In the genomic region with DNA sequence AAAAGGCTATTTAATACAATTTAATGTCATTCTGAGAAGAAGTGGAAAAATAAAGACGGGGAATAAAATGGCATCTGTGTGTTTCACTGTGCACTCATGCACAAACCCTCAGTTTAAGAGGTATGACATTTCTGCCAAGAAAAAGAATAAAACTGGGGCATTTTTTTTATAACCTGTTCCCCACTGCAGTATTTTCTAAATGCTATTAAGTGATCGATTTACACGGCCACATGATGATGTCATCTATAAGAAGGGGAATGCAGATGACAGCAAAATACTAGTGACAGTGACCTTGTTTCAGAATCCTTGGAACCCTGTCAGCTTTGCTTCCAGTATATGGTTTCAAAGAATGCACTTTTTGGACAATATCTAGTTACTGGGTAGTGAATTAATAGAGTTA, we compare ENCODE assay signal across 22 cellular contexts. TPM values are rescaled to one million over a fixed set of nuclear protein-coding genes. Genes with fewer than 3 reads are reported as not detected.
"Had no signal": no experiment of that assay in that cellular context is flagged by ENCODE, and none has a peak within 500 bp of the region (broad histone marks: within the 10 kb centered on the region; RNA-seq: fewer than 3 reads in every experiment).

No MANE protein-coding gene starts in this region.

- H3K27me3 Mint-ChIP-seq: stimulated activated memory B cell treated with anti-CD40 and anti-IgM and Interleukin-4, amounts not matched to agents 10 μg/mL and 1 μg/mL and 100 μg/mL, for 72 hours had no signal

- H3K4me1 Mint-ChIP-seq: stimulated activated memory B cell treated with anti-CD40 and anti-IgM and Interleukin-4, amounts not matched to agents 10 μg/mL and 1 μg/mL and 100 μg/mL, for 72 hours had no signal

- H3K9me3 Mint-ChIP-seq: natural killer cell treated with Interleukin-12 subunit alpha and Interleukin-12 subunit beta and Interleukin-15 and Interleukin-18, amount 100 ng/mL, for 72 hours; stimulated activated memory B cell treated with anti-CD40 and anti-IgM and Interleukin-4, amounts not matched to agents 10 μg/mL and 1 μg/mL and 100 μg/mL, for 72 hours had no signal

- H3K4me1 ChIP-seq: parathyroid adenoma, prostate gland, spleen, testis, upper lobe of right lung, vagina had no signal

- H3K9ac ChIP-seq: parathyroid adenoma had no signal

- DNase-seq: cortex of kidney; dorsolateral prefrontal cortex; effector CD8-positive, alpha-beta T cell; foreskin melanocyte; left colon; left ventricle myocardium superior; mesenchymal stem cell; midbrain; spleen; stimulated activated CD4-positive, alpha-beta T cell treated with anti-CD3 and anti-CD28 coated beads, Interleukin-15, amount 100 ng/mL, for 24 hours; stimulated activated CD4-positive, alpha-beta T cell treated with anti-CD3 and anti-CD28 coated beads, Interleukin-1b, Interleukin-23, amount 100 ng/mL, for 48 hours; stimulated activated CD4-positive, alpha-beta T cell treated with anti-CD3 and anti-CD28 coated beads, Interleukin-4, amount 100 ng/mL, for 24 hours; testis; upper lobe of right lung had no signal

- H3K27me3 ChIP-seq: spleen, testis, tibial nerve, upper lobe of right lung, vagina had no signal

- H3K9me3 ChIP-seq: prostate gland, spleen, testis, tibial nerve, upper lobe of right lung, vagina had no signal

- H3K36me3 Mint-ChIP-seq: natural killer cell treated with Interleukin-12 subunit alpha and Interleukin-12 subunit beta and Interleukin-15 and Interleukin-18, amount 100 ng/mL, for 72 hours; stimulated activated memory B cell treated with anti-CD40 and anti-IgM and Interleukin-4, amounts not matched to agents 10 μg/mL and 1 μg/mL and 100 μg/mL, for 72 hours had no signal

- H3K4me3 ChIP-seq: lung, prostate gland, spleen, testis, tibial nerve, upper lobe of right lung, vagina had no signal

- H3K27ac Mint-ChIP-seq: natural killer cell treated with Interleukin-12 subunit alpha and Interleukin-12 subunit beta and Interleukin-15 and Interleukin-18, amount 100 ng/mL, for 72 hours; stimulated activated memory B cell treated with anti-CD40 and anti-IgM and Interleukin-4, amounts not matched to agents 10 μg/mL and 1 μg/mL and 100 μg/mL, for 72 hours; stimulated activated naive CD8-positive, alpha-beta T cell treated with anti-CD3 and anti-CD28 coated beads, Interleukin-15, Interleukin-2, amounts not matched to agents 100 ng/mL and 50 ng/mL, for 24 hours had no signal

- H3K27ac ChIP-seq: parathyroid adenoma, prostate gland, spleen, testis, upper lobe of right lung, vagina had no signal

- H3K36me3 ChIP-seq: prostate gland, spleen, tibial nerve, upper lobe of right lung, vagina had no signal

- H3K4me3 Mint-ChIP-seq: natural killer cell treated with Interleukin-12 subunit alpha and Interleukin-12 subunit beta and Interleukin-15 and Interleukin-18, amount 100 ng/mL, for 72 hours; stimulated activated memory B cell treated with anti-CD40 and anti-IgM and Interleukin-4, amounts not matched to agents 10 μg/mL and 1 μg/mL and 100 μg/mL, for 72 hours; stimulated activated naive CD8-positive, alpha-beta T cell treated with anti-CD3 and anti-CD28 coated beads, Interleukin-15, Interleukin-2, amounts not matched to agents 100 ng/mL and 50 ng/mL, for 24 hours had no signal

RNA-seq across cellular contexts. Expression of a gene that starts 21.2 kb away (rescaled TPM):
- total RNA-seq: natural killer cell treated with Interleukin-12 subunit alpha and Interleukin-12 subunit beta and Interleukin-15 and Interleukin-18, amount 100 ng/mL, for 72 hours had no signal
